Comparison of ENCODE assay signal across 7 cellular contexts in genomic region chr18:62454527-62454926, GRCh38.
"Had no signal": no experiment of that assay in that cellular context is flagged by ENCODE, and none has a peak within 500 bp of the region (broad histone marks: within the 10 kb centered on the region; RNA-seq: fewer than 3 reads in every experiment).

No MANE protein-coding gene starts in this region.

- H3K27ac ChIP-seq: GM23248, HL-60 had no signal

- H2AFZ ChIP-seq: GM23248 had no signal

- H3K4me3 Mint-ChIP-seq: H9 had no signal

- H3K27ac Mint-ChIP-seq: H9 had no signal

- DNase-seq: GM23248, GOT3, H9, HCEC 1CT, IMR-90 had no signal

- ATAC-seq: K562 had no signal

- H3K9me3 Mint-ChIP-seq: H9 had no signal

- H3K9ac ChIP-seq: GM23248 had no signal

- FAIRE-seq: K562 had no signal

- H3K4me3 ChIP-seq: GM23248, K562 had no signal
